In genomic region chr11:17209939-17210245, GRCh38 we compare ENCODE assay signal across 9 cellular contexts. TPM values are rescaled to one million over a fixed set of nuclear protein-coding genes. Genes with fewer than 3 reads are reported as not detected.
DNase-seq lines count a peak whose midpoint lies in the region; ATAC-seq and TF ChIP-seq lines count a peak whose summit lies in the region.
"Had no signal": no experiment of that assay in that cellular context is flagged by ENCODE, and none has a peak within 500 bp of the region (broad histone marks: within the 10 kb centered on the region; RNA-seq: fewer than 3 reads in every experiment).

No MANE protein-coding gene starts in this region.

- H3K4me1 ChIP-seq in GM23248 (ENCODE audit: insufficient read depth) (peaks cover 27% of the 10 kb centered on the region), gastrocnemius medialis (peaks cover 16 to 26% of the 10 kb centered on the region in 2 donors)

- H3K9me3 ChIP-seq in GM23248 (ENCODE audit: low read depth) = no peaks in the 10 kb centered on the region
- peaks cover 8% of the 10 kb centered on the region; the same call in 1 of the 2 replicates for H3K9me3 ChIP-seq in SU-DHL-6 (ENCODE audit: insufficient read depth, low read length)
- no peaks in the 10 kb centered on the region for H3K9me3 ChIP-seq in gastrocnemius medialis

- ATAC-seq in gastrocnemius medialis (no peak), HG03045 (IDR thresholded peaks at IDR 0.05; ENCODE audit: unreplicated experiment) (no peak)

- H4K20me1 ChIP-seq in GM23248 (ENCODE audit: insufficient read depth) (no peaks in the 10 kb centered on the region), SU-DHL-6 (ENCODE audit: low read depth, low read length) (no peaks in the 10 kb centered on the region)

- peaks cover 16% of the 10 kb centered on the region for H3F3A ChIP-seq in GM23248 (ENCODE audit: insufficient read depth)
- peaks cover 7% of the 10 kb centered on the region; the same call in 1 of the 2 replicates for H3F3A ChIP-seq in SU-DHL-6 (ENCODE audit: insufficient read depth)

- TF ChIP-seq CTCF in SU-DHL-6 (IDR thresholded peaks at IDR 0.05; ENCODE audit: insufficient read depth, low read length, poor library complexity, severe bottlenecking) = no peak
- TF ChIP-seq CTCF in fibroblast of the aortic adventitia (IDR thresholded peaks at IDR 0.05; ENCODE audit: insufficient read depth, low read length) = no peak
- no peak for TF ChIP-seq CTCF in gastrocnemius medialis (IDR thresholded peaks at IDR 0.05 in 4 of 5, conservative IDR thresholded peaks at IDR 0.05 in 1 of 5)

- H3K27me3 ChIP-seq in GM23248 (replicated peaks; ENCODE audit: insufficient read depth) = no peaks in the 10 kb centered on the region
- H3K27me3 ChIP-seq in SU-DHL-6 (ENCODE audit: low read length) = no peaks in the 10 kb centered on the region
- no peaks in the 10 kb centered on the region for H3K27me3 ChIP-seq in gastrocnemius medialis

- in situ Hi-C loops in GM23248 (cut with MboI) = no loop called here
- in situ Hi-C loops in gastrocnemius medialis (cut with MboI; ENCODE audit: low sequenced_read_pairs in 4 of 4) = no loop called here

- H2AFZ ChIP-seq in GM23248 = peak overlapping the region; percentile 91
- H2AFZ ChIP-seq in SU-DHL-6 (ENCODE audit: low read depth, low read length, severe bottlenecking) = peak overlapping the region; percentile 97

- intact Hi-C loops in gastrocnemius medialis (cut with DNase I; ENCODE audit: low total_unique reads) = loop anchor here (2.0 to 10.0 kb wide), 2 partner anchors 67 to 145 kb away; partner anchors contain the start of genes NCR3LG1 and NUCB2

- H3K9me2 ChIP-seq in GM23248 (ENCODE audit: insufficient read depth) = no peaks in the 10 kb centered on the region
- H3K9me2 ChIP-seq in SU-DHL-6 (replicated peaks; ENCODE audit: insufficient read depth, low read length) = no peaks in the 10 kb centered on the region

- H3K9ac ChIP-seq in GM23248 (peak overlapping the region; percentile 52), SU-DHL-6 (ENCODE audit: low read length) (no peak overlapping the region)

- no peak for TF ChIP-seq POLR2A in gastrocnemius medialis (IDR thresholded peaks at IDR 0.05)

- H3K36me3 ChIP-seq in GM23248 (ENCODE audit: low read depth) (no peaks in the 10 kb centered on the region), SU-DHL-6 (ENCODE audit: low read length) (peaks cover 11% of the 10 kb centered on the region), gastrocnemius medialis (no peaks in the 10 kb centered on the region)

- peak overlapping the region; percentile 80 for H3K27ac ChIP-seq in GM23248
- H3K27ac ChIP-seq in SU-DHL-6 (ENCODE audit: low read depth, low read length) = peak overlapping the region; percentile 82; the same call in 1 of the 2 replicates
- peak overlapping the region in 3 of 4 donors; percentile 47 to 90 (median 75) for H3K27ac ChIP-seq in gastrocnemius medialis

- H3K79me2 ChIP-seq in GM23248 (ENCODE audit: insufficient read depth) (peaks cover 27% of the 10 kb centered on the region), SU-DHL-6 (ENCODE audit: insufficient read depth, low read length) (peaks cover 41% of the 10 kb centered on the region)

- DNase-seq in GM23248 = no peak
- no peak for DNase-seq in fibroblast of the aortic adventitia (ENCODE audit: low read depth)
- DNase-seq in gastrocnemius medialis = no peak
- no peak for DNase-seq in activated naive CD4-positive, alpha-beta T cell treated with anti-CD3 and anti-CD28 coated beads, Interleukin-2, amount 50 U/mL, for 16 hours
- DNase-seq in activated CD4-positive, CD25-positive, alpha-beta regulatory T cell (lab: John Stamatoyannopoulos, UW) = no peak
- no peak for DNase-seq in GM19240 (ENCODE audit: insufficient read length, low spot score)
- DNase-seq: NCI-H2171 treated with DMSO at 0.1 percent for 48 hours had no signal

- H3K4me3 ChIP-seq in GM23248 (no peak overlapping the region), SU-DHL-6 (ENCODE audit: insufficient read depth, low read length, poor library complexity, severe bottlenecking) (no peak overlapping the region), fibroblast of the aortic adventitia (ENCODE audit: low read depth, low read length) (peak overlapping the region; percentile 22), gastrocnemius medialis (no peak overlapping the region)

- WGBS in GM23248 (ENCODE audit: low coverage in 1 of 2, low lambda C conversion rate in 2 of 2, missing lambda C conversion rate in 2 of 2), 2 experiments = 100% methylated on average over 1 of the region's 1 CpG

- H3K4me2 ChIP-seq in GM23248 (ENCODE audit: unreplicated experiment) (peak overlapping the region; percentile 69), SU-DHL-6 (ENCODE audit: low read depth, low read length, poor library complexity, severe bottlenecking) (peak overlapping the region; percentile 98)

RNA-seq across cellular contexts. Expression of gene PIK3C2A, which starts 2.1 kb away (rescaled TPM):
- 25.7 and 31.8 TPM in 2 replicates for total RNA-seq in GM23248 (2014; rRNA removed; shearing (Covaris generic))
- polyA plus RNA-seq in GM23248 (2016; fragmentation: Nextera tagmentation; extraction: Ambion mirVana) = 14.2 and 14.5 TPM in 2 replicates
- 41.0 and 60.0 TPM in 2 replicates for total RNA-seq in fibroblast of the aortic adventitia (ENCODE audit: low replicate concordance)
- total RNA-seq in gastrocnemius medialis = 10 to 100 TPM in 3 of 4 donors, 1 to 10 TPM in 1; 8.8 to 21.0 (median 14.8) TPM
